Comparison of ENCODE assay signal across 8 cellular contexts in the genomic region with DNA sequence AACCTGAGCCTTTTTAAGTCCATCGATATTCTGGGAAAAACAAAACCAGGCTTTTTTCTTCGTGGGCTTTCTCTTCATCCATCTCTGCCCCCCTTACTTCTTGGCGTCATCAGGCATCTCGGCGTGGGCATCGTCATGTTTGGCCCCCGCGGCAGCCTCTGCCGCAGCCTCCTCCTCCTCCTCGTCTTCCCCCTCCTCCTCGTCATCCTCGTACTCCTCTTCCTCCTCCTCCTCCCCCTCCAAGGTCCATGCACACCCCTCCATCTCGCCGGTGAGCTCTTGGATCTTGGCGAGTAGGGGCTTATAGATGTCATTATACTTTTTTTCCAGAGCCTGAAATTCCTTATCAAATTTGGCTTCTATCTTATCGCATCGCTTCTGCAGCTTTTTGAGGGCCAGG. TPM values are rescaled to one million over a fixed set of nuclear protein-coding genes. Genes with fewer than 3 reads are reported as not detected.
DNase-seq lines count a peak whose midpoint lies in the region; ATAC-seq, FAIRE-seq and TF ChIP-seq lines count a peak whose summit lies in the region.

No MANE protein-coding gene starts in this region.

- H3K9ac ChIP-seq in HUES48 (ENCODE audit: low read depth, low read length): no peak overlapping the region

- H3K4me1 ChIP-seq in A549 (no peaks in the 10 kb centered on the region), HUES48 (ENCODE audit: control insufficient read depth, insufficient read depth, low read length) (no peaks in the 10 kb centered on the region), heart right ventricle (peaks cover 0 to 22% (median 6%) of the 10 kb centered on the region in 9 donors), psoas muscle (no peaks in the 10 kb centered on the region)

- peak overlapping the region; percentile 63 for H3K4me2 ChIP-seq in A549

- 45% methylated on average over 17 of the region's 17 CpGs for WGBS in A549 (ENCODE audit: missing lambda C conversion rate)
- 38 to 47% methylated on average over 17 of the region's 17 CpGs for WGBS in heart right ventricle, 2 donors
- 50 to 53% (median 51%) methylated on average over 17 of the region's 17 CpGs for WGBS in psoas muscle, 3 donors

- ATAC-seq in A549 (peak in 1 of 2 experiments; percentile 15; a peak in 2 of 6 replicates), heart right ventricle (peak; percentile 32 to 66 (median 58)), psoas muscle (peak; percentile 30 to 72 (median 52)), HG02759 (IDR thresholded peaks at IDR 0.05; ENCODE audit: unreplicated experiment) (no peak)

- intact Hi-C loops in heart right ventricle (cut with DNase I) (loop anchor here in 1 of 10 donors (5.0 kb wide), 1 partner anchor 325 kb away; no protein-coding TSS in a partner anchor), psoas muscle (cut with DNase I) (loop anchor here in 1 of 2 donors (2.0 kb wide), 1 partner anchor 76 kb away; no protein-coding TSS in a partner anchor)

- no peaks in the 10 kb centered on the region for H3K27me3 ChIP-seq in HUES48 (ENCODE audit: control insufficient read depth, insufficient read depth, low read length)
- H3K27me3 ChIP-seq in heart right ventricle: no peaks in the 10 kb centered on the region
- no peaks in the 10 kb centered on the region for H3K27me3 ChIP-seq in psoas muscle (ENCODE audit: insufficient read depth in 3 of 3, low read length in 2 of 3)

- CTCF ChIA-PET in A549 (lab: Yijun Ruan, JAX): interaction anchor here (1.1 to 1.3 kb wide), 3 partner anchors 8 to 169 kb away, joined by 3 read pairs; no protein-coding TSS in a partner anchor

- H3K36me3 ChIP-seq in HUES48 (ENCODE audit: control insufficient read depth, insufficient read depth, low read length) (no peaks in the 10 kb centered on the region), heart right ventricle (peaks cover 0 to 36% (median 3%) of the 10 kb centered on the region in 9 donors), psoas muscle (ENCODE audit: insufficient read depth in 1 of 2, low read depth in 1 of 2) (peaks cover 0 to 10% of the 10 kb centered on the region in 2 donors)

- H3K4me3 ChIP-seq in A549 (peak overlapping the region; percentile 54), HUES48 (ENCODE audit: low read depth, low read length) (peak overlapping the region; percentile 75), heart right ventricle (peak overlapping the region; percentile 29 to 73 (median 66)), psoas muscle (peak overlapping the region; percentile 77)

- TF ChIP-seq RAD21 in A549 (conservative IDR thresholded peaks at IDR 0.05 in 1 of 2, IDR thresholded peaks at IDR 0.05 in 1 of 2): no peak

- H3K27ac ChIP-seq in A549: peak overlapping the region; percentile 52 to 75; a peak in 5 of 6 replicates
- no peak overlapping the region for H3K27ac ChIP-seq in HUES48 (ENCODE audit: low read depth, low read length)
- peak overlapping the region; percentile 47 to 84 (median 76) for H3K27ac ChIP-seq in heart right ventricle
- H3K27ac ChIP-seq in psoas muscle: peak overlapping the region; percentile 72

- H3K9me3 ChIP-seq in A549 (no peaks in the 10 kb centered on the region), HUES48 (ENCODE audit: control insufficient read depth, insufficient read depth, low read length) (no peaks in the 10 kb centered on the region), heart right ventricle (no peaks in the 10 kb centered on the region), psoas muscle (no peaks in the 10 kb centered on the region)

- no peak for FAIRE-seq in A549 (lab: Jason Lieb, UNC)

- DNase-seq in A549 (ENCODE audit: low read depth in 1 of 2, low spot score in 1 of 2) (no peak), heart right ventricle (no peak), psoas muscle (no peak), DMS 273 treated with DMSO at 0.1 percent for 48 hours (lab: John Stamatoyannopoulos, UW) (no peak), AG08395 (ENCODE audit: low spot score) (no peak)
- peak; percentile 26 for DNase-seq in activated naive CD4-positive, alpha-beta T cell treated with anti-CD3 and anti-CD28 coated beads, Interleukin-2, amount 50 U/mL, for 16 hours

- no peak for TF ChIP-seq POLR2A in A549 (IDR thresholded peaks at IDR 0.05; ENCODE audit: low read length)

- TF ChIP-seq EP300 in A549 (IDR thresholded peaks at IDR 0.05): no peak

- no peak for TF ChIP-seq CTCF in A549 (IDR thresholded peaks at IDR 0.05)
- no peak for TF ChIP-seq CTCF in heart right ventricle (IDR thresholded peaks at IDR 0.05)
- TF ChIP-seq CTCF in psoas muscle (IDR thresholded peaks at IDR 0.05): no peak

- POLR2A ChIA-PET in A549 (lab: Yijun Ruan, JAX): no interaction called here

TF ChIP-seq in A549, 52 proteins besides CTCF, POLR2A, EP300 and RAD21:
- TF ChIP-seq CBX2 (IDR thresholded peaks at IDR 0.05; ENCODE audit: borderline replicate concordance, low read depth) (no peak), POLR2AphosphoS2 (conservative IDR thresholded peaks at IDR 0.05; ENCODE audit: low read length) (no peak), HEYL (CRISPR knock-in tag; IDR thresholded peaks at IDR 0.05) (no peak), SREBF2 (IDR thresholded peaks at IDR 0.05) (no peak), BCL3 (IDR thresholded peaks at IDR 0.05) (no peak), CEBPB (IDR thresholded peaks at IDR 0.05) (no peak), EHF (CRISPR knock-in tag; IDR thresholded peaks at IDR 0.05) (no peak), ZFP36 (IDR thresholded peaks at IDR 0.05; ENCODE audit: borderline replicate concordance, partially characterized antibody) (no peak), HOXA7 (CRISPR knock-in tag; IDR thresholded peaks at IDR 0.05) (no peak), EHMT2 (IDR thresholded peaks at IDR 0.05; ENCODE audit: low read depth) (no peak), CHD4 (IDR thresholded peaks at IDR 0.05; ENCODE audit: borderline replicate concordance) (no peak)
- TF ChIP-seq, protein P1, sequence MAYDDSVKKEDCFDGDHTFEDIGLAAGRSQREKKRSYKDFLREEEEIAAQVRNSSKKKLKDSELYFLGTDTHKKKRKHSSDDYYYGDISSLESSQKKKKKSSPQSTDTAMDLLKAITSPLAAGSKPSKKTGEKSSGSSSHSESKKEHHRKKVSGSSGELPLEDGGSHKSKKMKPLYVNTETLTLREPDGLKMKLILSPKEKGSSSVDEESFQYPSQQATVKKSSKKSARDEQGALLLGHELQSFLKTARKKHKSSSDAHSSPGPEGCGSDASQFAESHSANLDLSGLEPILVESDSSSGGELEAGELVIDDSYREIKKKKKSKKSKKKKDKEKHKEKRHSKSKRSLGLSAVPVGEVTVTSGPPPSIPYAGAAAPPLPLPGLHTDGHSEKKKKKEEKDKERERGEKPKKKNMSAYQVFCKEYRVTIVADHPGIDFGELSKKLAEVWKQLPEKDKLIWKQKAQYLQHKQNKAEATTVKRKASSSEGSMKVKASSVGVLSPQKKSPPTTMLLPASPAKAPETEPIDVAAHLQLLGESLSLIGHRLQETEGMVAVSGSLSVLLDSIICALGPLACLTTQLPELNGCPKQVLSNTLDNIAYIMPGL (CRISPR knock-in tag; IDR thresholded peaks at IDR 0.05; ENCODE audit: borderline replicate concordance): no peak

RNA-seq across cellular contexts. Expression of gene NAP1L5, which starts 0.5 kb away (rescaled TPM):
- polyA plus RNA-seq in A549 (2011; rRNA removed) (2.4 TPM in 2 replicates), A549 (2017; fragmentation: RNase III; extraction: RNeasy Plus Mini Kit Qiagen cat#74134 plus additional on column Dnase treatment) (2.6 to 3.0 TPM (median 2.8 TPM) in 3 replicates), heart right ventricle (1 to 10 TPM; 4.1 to 7.6 TPM), psoas muscle (1 to 10 TPM; 1.2 to 3.3 (median 1.3) TPM)
- 0.79 and 0.98 TPM in 2 replicates for polyA plus RNA-seq in A549 (2012; cell fraction: cytosol; rRNA removed)
- 0.13 and 0.34 TPM in 2 replicates for polyA plus RNA-seq in A549 (2012; cell fraction: nucleus; rRNA removed)
- 0.21 and 0.29 TPM in 2 replicates for polyA minus RNA-seq in A549 (2011; rRNA and poly(A)+ RNA removed)
- total RNA-seq in heart right ventricle (1 to 10 TPM; 2.6 to 7.9 (median 6.1) TPM), psoas muscle (1 to 10 TPM; 2.8 to 4.0 (median 3.8) TPM)
